1 cellular context compared by ENCODE assay signal in the genomic region with DNA sequence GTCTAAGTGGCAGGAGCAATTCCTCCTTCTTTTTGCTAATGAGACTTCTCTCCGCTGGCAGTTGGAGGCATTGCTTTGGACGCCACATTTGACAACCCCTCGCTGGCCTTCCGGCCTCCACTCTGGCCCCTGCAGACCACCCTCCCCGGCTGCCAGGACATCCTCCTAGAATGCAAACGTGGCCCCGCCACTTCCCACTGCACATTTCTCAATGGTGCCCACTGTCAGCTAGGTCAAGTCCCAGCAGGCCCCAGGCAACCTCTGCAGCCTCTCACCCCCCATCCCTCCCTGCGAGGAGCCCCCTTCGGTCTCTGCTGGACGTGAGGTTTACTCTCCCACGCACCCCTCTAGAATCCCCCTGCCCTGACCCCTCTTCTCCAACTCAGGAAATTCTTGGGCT.
TF ChIP-seq lines count a peak whose summit lies in the region.

No MANE protein-coding gene starts in this region.

TF ChIP-seq in H1, 55 proteins besides CTCF, POLR2A, EP300 and RAD21:
- TF ChIP-seq SP2 (IDR thresholded peaks at IDR 0.05; ENCODE audit: low read length) (no peak), SIN3A (conservative IDR thresholded peaks at IDR 0.05 in 1 of 2, IDR thresholded peaks at IDR 0.05 in 1 of 2; ENCODE audit: low read depth in 1 of 2, low read length in 2 of 2) (no peak)
TF ChIP-seq in H1: peak in this region for 0.
